In genomic region chr1:207151920-207152319, GRCh38 we compare ENCODE assay signal across 3 cellular contexts.
A peak's percentile ranks its signal among the peaks of the same experiment; 100 is the strongest.
TF ChIP-seq lines count a peak whose summit lies in the region.

No MANE protein-coding gene starts in this region.

TF ChIP-seq in HepG2, 621 proteins besides CTCF, POLR2A, EP300 and RAD21:
- TF ChIP-seq ZNF431 (CRISPR knock-in tag; IDR thresholded peaks at IDR 0.05; ENCODE audit: borderline replicate concordance, low read depth) = no peak
- TF ChIP-seq ZNF160 (CRISPR knock-in tag; IDR thresholded peaks at IDR 0.05) = peak; percentile 100
- no peak for TF ChIP-seq MAFK (conservative IDR thresholded peaks at IDR 0.05 in 1 of 2, IDR thresholded peaks at IDR 0.05 in 1 of 2; ENCODE audit: low read length in 2 of 2)
TF ChIP-seq in HepG2: peak in this region for 1.

TF ChIP-seq in HCT116, 20 proteins besides CTCF, POLR2A, EP300 and RAD21:
- no peak for TF ChIP-seq SP1 (IDR thresholded peaks at IDR 0.05; ENCODE audit: low read depth)
- TF ChIP-seq EGR1 (IDR thresholded peaks at IDR 0.05; ENCODE audit: low read depth) = no peak
- TF ChIP-seq ATF3 (IDR thresholded peaks at IDR 0.05) = no peak
- no peak for TF ChIP-seq SIN3A (IDR thresholded peaks at IDR 0.05; ENCODE audit: low read depth)
- no peak for TF ChIP-seq MAX (IDR thresholded peaks at IDR 0.05)
- no peak for TF ChIP-seq JUND (IDR thresholded peaks at IDR 0.05)
- TF ChIP-seq SRF (IDR thresholded peaks at IDR 0.05; ENCODE audit: low read depth) = no peak
- no peak for TF ChIP-seq ZNF274 (IDR thresholded peaks at IDR 0.05; ENCODE audit: low read depth, low read length)
- no peak for TF ChIP-seq YY1 (IDR thresholded peaks at IDR 0.05; ENCODE audit: extremely low read depth, insufficient replicate concordance, low read depth, low read length)
- TF ChIP-seq ZFX (IDR thresholded peaks at IDR 0.05) = no peak
- no peak for TF ChIP-seq EZH2 (IDR thresholded peaks at IDR 0.05)
- TF ChIP-seq FOSL1 (IDR thresholded peaks at IDR 0.05; ENCODE audit: low read depth) = no peak
- TF ChIP-seq ELF1 (IDR thresholded peaks at IDR 0.05; ENCODE audit: borderline replicate concordance, low read depth) = no peak
- no peak for TF ChIP-seq CBX3 (IDR thresholded peaks at IDR 0.05; ENCODE audit: low read depth)
- TF ChIP-seq, protein P1, sequence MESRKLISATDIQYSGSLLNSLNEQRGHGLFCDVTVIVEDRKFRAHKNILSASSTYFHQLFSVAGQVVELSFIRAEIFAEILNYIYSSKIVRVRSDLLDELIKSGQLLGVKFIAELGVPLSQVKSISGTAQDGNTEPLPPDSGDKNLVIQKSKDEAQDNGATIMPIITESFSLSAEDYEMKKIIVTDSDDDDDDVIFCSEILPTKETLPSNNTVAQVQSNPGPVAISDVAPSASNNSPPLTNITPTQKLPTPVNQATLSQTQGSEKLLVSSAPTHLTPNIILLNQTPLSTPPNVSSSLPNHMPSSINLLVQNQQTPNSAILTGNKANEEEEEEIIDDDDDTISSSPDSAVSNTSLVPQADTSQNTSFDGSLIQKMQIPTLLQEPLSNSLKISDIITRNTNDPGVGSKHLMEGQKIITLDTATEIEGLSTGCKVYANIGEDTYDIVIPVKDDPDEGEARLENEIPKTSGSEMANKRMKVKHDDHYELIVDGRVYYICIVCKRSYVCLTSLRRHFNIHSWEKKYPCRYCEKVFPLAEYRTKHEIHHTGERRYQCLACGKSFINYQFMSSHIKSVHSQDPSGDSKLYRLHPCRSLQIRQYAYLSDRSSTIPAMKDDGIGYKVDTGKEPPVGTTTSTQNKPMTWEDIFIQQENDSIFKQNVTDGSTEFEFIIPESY (IDR thresholded peaks at IDR 0.05; ENCODE audit: extremely low read depth, insufficient replicate concordance, low read length) = no peak

TF ChIP-seq in K562, 482 proteins besides CTCF, POLR2A, EP300 and RAD21:
- peak; percentile 83; the same call in 1 of the 2 replicates for TF ChIP-seq CBX5 (IDR thresholded peaks at IDR 0.05; ENCODE audit: borderline replicate concordance, low read depth)
- TF ChIP-seq ZNF280B (CRISPR knock-in tag; IDR thresholded peaks at IDR 0.05) = peak; percentile 78; the same call in 1 of the 2 replicates
- 0 out of 4 replicates have a peak, but pooled peaks of 1 of the 2 experiments have one; percentile 21 for TF ChIP-seq TRIM24 (IDR thresholded peaks at IDR 0.05)
- TF ChIP-seq ZEB2 (IDR thresholded peaks at IDR 0.05) = 0 out of 2 replicates have a peak, but pooled peaks have one; percentile 31
- TF ChIP-seq ZNF311 (CRISPR knock-in tag; IDR thresholded peaks at IDR 0.05) = no peak
- TF ChIP-seq CHD2 (IDR thresholded peaks at IDR 0.05; ENCODE audit: low read depth, low read length) = no peak
- TF ChIP-seq TRIM28 (IDR thresholded peaks at IDR 0.05) = peak; percentile 93
- TF ChIP-seq FOXA3 (CRISPR knock-in tag; conservative IDR thresholded peaks at IDR 0.05 in 1 of 2, IDR thresholded peaks at IDR 0.05 in 1 of 2) = 0 out of 4 replicates have a peak, but pooled peaks of 1 of the 2 experiments have one; percentile 12
- no peak for TF ChIP-seq SIRT6 (IDR thresholded peaks at IDR 0.05; ENCODE audit: low read depth, low read length)
- TF ChIP-seq, protein P2, sequence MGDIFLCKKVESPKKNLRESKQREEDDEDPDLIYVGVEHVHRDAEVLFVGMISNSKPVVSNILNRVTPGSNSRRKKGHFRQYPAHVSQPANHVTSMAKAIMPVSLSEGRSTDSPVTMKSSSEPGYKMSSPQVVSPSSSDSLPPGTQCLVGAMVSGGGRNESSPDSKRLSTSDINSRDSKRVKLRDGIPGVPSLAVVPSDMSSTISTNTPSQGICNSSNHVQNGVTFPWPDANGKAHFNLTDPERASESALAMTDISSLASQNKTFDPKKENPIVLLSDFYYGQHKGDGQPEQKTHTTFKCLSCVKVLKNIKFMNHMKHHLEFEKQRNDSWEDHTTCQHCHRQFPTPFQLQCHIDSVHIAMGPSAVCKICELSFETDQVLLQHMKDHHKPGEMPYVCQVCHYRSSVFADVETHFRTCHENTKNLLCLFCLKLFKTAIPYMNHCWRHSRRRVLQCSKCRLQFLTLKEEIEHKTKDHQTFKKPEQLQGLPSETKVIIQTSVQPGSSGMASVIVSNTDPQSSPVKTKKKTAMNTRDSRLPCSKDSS (IDR thresholded peaks at IDR 0.05; ENCODE audit: low read depth, partially characterized antibody) = peak; percentile 74
- peak in 1 of 2 experiments; percentile 94; a peak in 2 of 3 replicates for TF ChIP-seq CBX3 (IDR thresholded peaks at IDR 0.05; ENCODE audit: borderline replicate concordance in 1 of 2, low read length in 2 of 2)
- TF ChIP-seq ZNF830 (CRISPR knock-in tag; IDR thresholded peaks at IDR 0.05) = no peak
